Comparison of ENCODE assay signal across 33 cellular contexts in the genomic region with DNA sequence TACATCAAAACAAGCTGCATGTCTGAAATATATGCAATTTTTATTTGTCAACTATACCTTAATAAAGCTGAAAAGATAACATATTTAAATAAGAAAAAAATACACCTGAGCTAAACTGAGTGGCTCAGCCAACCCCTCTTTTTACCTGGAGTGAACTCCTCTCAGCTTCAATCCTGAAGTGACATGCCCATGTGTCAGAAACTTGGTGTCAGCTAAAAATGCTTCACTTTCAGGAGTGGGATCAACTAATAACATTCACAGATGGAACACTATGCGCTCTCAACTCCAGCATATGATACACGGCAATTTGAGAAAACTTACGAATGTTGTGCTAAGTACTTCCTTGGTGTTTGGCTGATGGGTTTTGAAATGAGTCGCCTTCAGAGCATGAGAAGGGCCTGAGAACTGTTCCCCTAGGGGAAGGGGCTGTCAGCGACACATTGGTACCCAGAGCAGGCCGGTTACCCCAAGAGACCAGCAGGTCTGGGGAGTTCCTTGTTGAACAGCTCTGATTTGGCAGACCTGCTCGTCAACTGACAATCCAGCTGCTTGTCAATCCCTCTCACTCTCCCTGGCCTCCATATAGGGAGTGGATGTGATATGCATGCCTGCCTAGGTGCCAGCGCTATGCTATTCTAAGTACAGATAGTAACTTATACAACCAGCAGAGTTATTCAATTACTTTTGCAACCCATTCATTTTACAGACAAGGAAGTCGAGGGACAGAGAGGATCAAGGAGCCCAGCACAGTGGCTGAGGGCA.
A peak's percentile ranks its signal among the peaks of the same experiment; 100 is the strongest.
DNase-seq lines count a peak whose midpoint lies in the region; ATAC-seq and TF ChIP-seq lines count a peak whose summit lies in the region.
"Had no signal": no experiment of that assay in that cellular context is flagged by ENCODE, and none has a peak within 500 bp of the region (broad histone marks: within the 10 kb centered on the region; RNA-seq: fewer than 3 reads in every experiment).

No MANE protein-coding gene starts in this region.

- H3K36me3 ChIP-seq in left ventricle myocardium inferior, result no peaks in the 10 kb centered on the region
- H3K36me3 ChIP-seq in upper lobe of right lung, result no peaks in the 10 kb centered on the region
- H3K36me3 ChIP-seq: BE2C; BLaER1; BLaER1 treated with 17β-estradiol and CSF1 and Interleukin-3, amounts not matched to agents 10 nM and 100 nM had no signal

- H3K4me3 ChIP-seq in left ventricle myocardium inferior (no peak overlapping the region), right cardiac atrium (ENCODE audit: low read length) (no peak overlapping the region), upper lobe of right lung (no peak overlapping the region)
- H3K4me3 ChIP-seq: A549; BLaER1; BLaER1 treated with 17β-estradiol and CSF1 and Interleukin-3, amounts not matched to agents 10 nM and 100 nM had no signal

- DNase-seq in Right ventricle myocardium inferior (ENCODE audit: missing footprints) (no peak), left cardiac atrium (no peak), Right ventricle myocardium superior (no peak), left ventricle myocardium inferior (no peak), left ventricle myocardium superior (no peak), right cardiac atrium (no peak), putamen (ENCODE audit: low spot score) (peak; percentile 79), upper lobe of right lung (no peak)
- DNase-seq: 8988T; ACHN; AML-193; BE2C; C1 segment of cervical spinal cord; Caco-2; Calu3; CD4-positive, alpha-beta memory T cell; CD4-positive, alpha-beta T cell; CD4-positive, CD25-positive, alpha-beta regulatory T cell; CD8-positive, alpha-beta memory T cell; CD8-positive, alpha-beta T cell; COR-L47; DMS 273 treated with DMSO at 0.1 percent for 48 hours; DMS153; DMS53; DMS79; DMS79 treated with DMSO at 0.1 percent for 48 hours; DND-41; EL had no signal

- peaks cover 4% of the 10 kb centered on the region for H3K4me1 ChIP-seq in left ventricle myocardium inferior
- no peaks in the 10 kb centered on the region for H3K4me1 ChIP-seq in right cardiac atrium (ENCODE audit: control insufficient read depth, insufficient read depth, low read length)
- H3K4me1 ChIP-seq in upper lobe of right lung, result no peaks in the 10 kb centered on the region
- H3K4me1 ChIP-seq: A549; BE2C; BLaER1; BLaER1 treated with 17β-estradiol and CSF1 and Interleukin-3, amounts not matched to agents 10 nM and 100 nM; Caco-2 had no signal

- H3K27ac ChIP-seq in left ventricle myocardium inferior (replicated peaks) (no peak overlapping the region), right cardiac atrium (ENCODE audit: low read length) (no peak overlapping the region), upper lobe of right lung (no peak overlapping the region)
- H3K27ac ChIP-seq: 22Rv1; A549; BLaER1; BLaER1 treated with 17β-estradiol and CSF1 and Interleukin-3, amounts not matched to agents 10 nM and 100 nM; C4-2B had no signal

- ATAC-seq in Right ventricle myocardium inferior (peak; percentile 42), left cardiac atrium (no peak), Right ventricle myocardium superior (ENCODE audit: poor library complexity) (peak; percentile 51), left ventricle myocardium superior (peak; percentile 51), right cardiac atrium (no peak), upper lobe of right lung (no peak)
- ATAC-seq: A549; CD8-positive, alpha-beta T cell had no signal

- 71% methylated on average over 9 of the region's 9 CpGs for WGBS in right cardiac atrium

- H3K9me3 ChIP-seq in left ventricle myocardium inferior (replicated peaks) (peaks cover 5% of the 10 kb centered on the region), right cardiac atrium (ENCODE audit: control insufficient read depth, low read length) (no peaks in the 10 kb centered on the region), upper lobe of right lung (no peaks in the 10 kb centered on the region)
- H3K9me3 ChIP-seq: A549, BLaER1, Caco-2 had no signal

- intact Hi-C loops in Right ventricle myocardium inferior (cut with DNase I), result no loop called here
- intact Hi-C loops in left cardiac atrium (cut with DNase I), result no loop called here
- intact Hi-C loops in Right ventricle myocardium superior (cut with DNase I), result no loop called here
- intact Hi-C loops in left ventricle myocardium inferior (cut with micrococcal nuclease), result no loop called here
- intact Hi-C loops in left ventricle myocardium superior (cut with micrococcal nuclease), result no loop called here
- intact Hi-C loops in right cardiac atrium (cut with DNase I), result no loop called here
- intact Hi-C loops in upper lobe of right lung (cut with DNase I), result no loop called here

- peaks cover 5% of the 10 kb centered on the region for H3K27me3 ChIP-seq in left ventricle myocardium inferior (ENCODE audit: low read depth)
- H3K27me3 ChIP-seq in right cardiac atrium (ENCODE audit: control insufficient read depth, insufficient read depth), result no peaks in the 10 kb centered on the region
- H3K27me3 ChIP-seq in upper lobe of right lung, result no peaks in the 10 kb centered on the region
- H3K27me3 ChIP-seq: BE2C; BLaER1; BLaER1 treated with 17β-estradiol and CSF1 and Interleukin-3, amounts not matched to agents 10 nM and 100 nM had no signal

- TF ChIP-seq CTCF in left ventricle myocardium inferior (IDR thresholded peaks at IDR 0.05; ENCODE audit: borderline replicate concordance) (no peak), upper lobe of right lung (IDR thresholded peaks at IDR 0.05) (no peak)

Comparison
In these comparisons a context has a peak if more than half of its experiments do, and no peak if none do; other contexts are left out.
1. ATAC-seq: peak in Right ventricle myocardium inferior (single experiment), Right ventricle myocardium superior (single experiment) and left ventricle myocardium superior (single experiment); none in left cardiac atrium (0 of 2), right cardiac atrium (0 of 2) and upper lobe of right lung (single experiment).